17 cellular contexts compared by ENCODE assay signal in genomic region chr20:40435146-40435545, GRCh38.
DNase-seq lines count a peak whose midpoint lies in the region; ATAC-seq and TF ChIP-seq lines count a peak whose summit lies in the region.
"Had no signal": no experiment of that assay in that cellular context is flagged by ENCODE, and none has a peak within 500 bp of the region (broad histone marks: within the 10 kb centered on the region; RNA-seq: fewer than 3 reads in every experiment).

No MANE protein-coding gene starts in this region.

- intact Hi-C loops in dendritic cell treated with granulocyte-macrophage colony-stimulating factor and Interleukin-4, amounts not matched to agents 40 ng/mL and 50 ng/mL, for 4 days (cut with micrococcal nuclease) = loop anchor here (5.0 kb wide), 1 partner anchor 37 kb away; no protein-coding TSS in a partner anchor
- intact Hi-C loops in uterus (cut with DNase I; ENCODE audit: low total_unique reads) = no loop called here

- peaks cover 6% of the 10 kb centered on the region for H3K36me3 Mint-ChIP-seq in dendritic cell treated with granulocyte-macrophage colony-stimulating factor and Interleukin-4, amounts not matched to agents 40 ng/mL and 50 ng/mL, for 4 days (ENCODE audit: low read depth)
- H3K36me3 Mint-ChIP-seq: CD8-positive, alpha-beta T cell had no signal

- no peak overlapping the region for H3K4ac ChIP-seq in neuronal stem cell (ENCODE audit: low read length)
- H3K4ac ChIP-seq in trophoblast cell (ENCODE audit: low read depth, low read length) = no peak overlapping the region

- H3K27me3 Mint-ChIP-seq in dendritic cell treated with granulocyte-macrophage colony-stimulating factor and Interleukin-4, amounts not matched to agents 40 ng/mL and 50 ng/mL, for 4 days = peaks cover 5% of the 10 kb centered on the region

- H2BK120ac ChIP-seq in neuronal stem cell (ENCODE audit: low read depth, low read length) (no peak overlapping the region), trophoblast cell (ENCODE audit: insufficient read depth, low read length, poor library complexity) (peak overlapping the region; percentile 78)

- peak overlapping the region; percentile 90 for H3K27ac Mint-ChIP-seq in dendritic cell treated with granulocyte-macrophage colony-stimulating factor and Interleukin-4, amounts not matched to agents 40 ng/mL and 50 ng/mL, for 4 days
- H3K27ac Mint-ChIP-seq: B cell; CD4-positive, alpha-beta T cell; CD8-positive, alpha-beta T cell had no signal

- no peak for TF ChIP-seq CTCF in uterus (IDR thresholded peaks at IDR 0.05)

- H3K4me1 ChIP-seq in neuronal stem cell (ENCODE audit: control insufficient read depth in 2 of 2, insufficient read depth in 1 of 2, low read depth in 1 of 2, low read length in 2 of 2) = no peaks in the 10 kb centered on the region
- peaks cover 21 to 26% of the 10 kb centered on the region in 2 experiments for H3K4me1 ChIP-seq in trophoblast cell (ENCODE audit: control insufficient read depth in 1 of 2, insufficient read depth in 2 of 2, low read length in 2 of 2)
- H3K4me1 ChIP-seq in uterus = no peaks in the 10 kb centered on the region
- H3K4me1 ChIP-seq: A549, Caco-2 had no signal

- H3K14ac ChIP-seq in neuronal stem cell (ENCODE audit: low read length) = no peak overlapping the region
- H3K14ac ChIP-seq in trophoblast cell (ENCODE audit: low read length) = no peak overlapping the region

- ATAC-seq in HG03469 (IDR thresholded peaks at IDR 0.05; ENCODE audit: unreplicated experiment) = no peak
- ATAC-seq: A549; CD8-positive, alpha-beta T cell had no signal

- no peaks in the 10 kb centered on the region for H3K27me3 ChIP-seq in neuronal stem cell (ENCODE audit: control insufficient read depth in 3 of 3, insufficient read depth in 3 of 3, low read depth in 1 of 3, low read length in 3 of 3)
- no peaks in the 10 kb centered on the region for H3K27me3 ChIP-seq in trophoblast cell (ENCODE audit: insufficient read depth, low read length)
- no peaks in the 10 kb centered on the region for H3K27me3 ChIP-seq in uterus
- H3K27me3 ChIP-seq: BLaER1 treated with 17β-estradiol and CSF1 and Interleukin-3, amounts not matched to agents 10 nM and 100 nM had no signal

- H3K9me3 ChIP-seq in neuronal stem cell (replicated peaks in 1 of 2; ENCODE audit: control insufficient read depth in 2 of 2, insufficient read depth in 1 of 2, low read depth in 1 of 2, low read length in 2 of 2) (no peaks in the 10 kb centered on the region), trophoblast cell (ENCODE audit: insufficient read depth, low read depth, low read length) (peaks cover 3% of the 10 kb centered on the region), uterus (no peaks in the 10 kb centered on the region)
- H3K9me3 ChIP-seq: A549; BLaER1 treated with 17β-estradiol and CSF1 and Interleukin-3, amounts not matched to agents 10 nM and 100 nM; Caco-2 had no signal

- H3K18ac ChIP-seq in neuronal stem cell (ENCODE audit: low read length) = peak overlapping the region; percentile 37
- H3K18ac ChIP-seq in trophoblast cell (ENCODE audit: low read length) = no peak overlapping the region

- H3K27ac ChIP-seq in neuronal stem cell (replicated peaks; ENCODE audit: low read length) (no peak overlapping the region), trophoblast cell (ENCODE audit: low read depth, low read length) (no peak overlapping the region), uterus (no peak overlapping the region)
- H3K27ac ChIP-seq: 22Rv1, A549, C4-2B had no signal

- TF ChIP-seq POLR2A in uterus (IDR thresholded peaks at IDR 0.05) = no peak

- no peak overlapping the region for H2AFZ ChIP-seq in neuronal stem cell (ENCODE audit: low read length)
- no peak overlapping the region for H2AFZ ChIP-seq in trophoblast cell (ENCODE audit: insufficient read depth, low read length, poor library complexity)

- no peak overlapping the region for H3K9ac ChIP-seq in neuronal stem cell (ENCODE audit: low read depth, low read length, poor library complexity)
- H3K9ac ChIP-seq in trophoblast cell (ENCODE audit: low read length) = no peak overlapping the region

- H3K4me2 ChIP-seq in neuronal stem cell (ENCODE audit: insufficient read depth, low read length, poor library complexity, severe bottlenecking) = no peak overlapping the region
- no peak overlapping the region for H3K4me2 ChIP-seq in trophoblast cell (ENCODE audit: low read length)
- H3K4me2 ChIP-seq: A549 had no signal

- no peak overlapping the region for H2BK5ac ChIP-seq in neuronal stem cell (ENCODE audit: low read length)
- no peak overlapping the region for H2BK5ac ChIP-seq in trophoblast cell (ENCODE audit: low read depth, low read length, poor library complexity)

- H3K4me3 ChIP-seq in neuronal stem cell (ENCODE audit: low read length in 2 of 2) (no peak overlapping the region), trophoblast cell (ENCODE audit: low read depth, low read length) (no peak overlapping the region), uterus (no peak overlapping the region)
- H3K4me3 ChIP-seq: A549; BLaER1 treated with 17β-estradiol and CSF1 and Interleukin-3, amounts not matched to agents 10 nM and 100 nM had no signal

- DNase-seq in neuronal stem cell (ENCODE audit: low spot score) = no peak
- no peak for DNase-seq in trophoblast cell
- no peak for DNase-seq in uterus
- DNase-seq: AML-193; Caco-2; Calu3; CD4-positive, alpha-beta T cell; CD8-positive, alpha-beta T cell; DMS79 treated with DMSO at 0.1 percent for 48 hours; GF-D8 had no signal

- no peaks in the 10 kb centered on the region for H3K79me1 ChIP-seq in neuronal stem cell (ENCODE audit: low read depth, low read length)
- H3K79me1 ChIP-seq in trophoblast cell (ENCODE audit: low read length) = peaks cover 25% of the 10 kb centered on the region

- no peaks in the 10 kb centered on the region for H3K9me3 Mint-ChIP-seq in dendritic cell treated with granulocyte-macrophage colony-stimulating factor and Interleukin-4, amounts not matched to agents 40 ng/mL and 50 ng/mL, for 4 days
- H3K9me3 Mint-ChIP-seq: CD4-positive, alpha-beta T cell; CD8-positive, alpha-beta T cell had no signal

- WGBS in neuronal stem cell (ENCODE audit: extremely low coverage in 2 of 2, insufficient read length in 2 of 2, insufficient replicate concordance in 1 of 2), 2 donors = no CpG with 5 or more reads among the region's 3 CpGs
- WGBS in trophoblast cell (ENCODE audit: extremely low coverage, insufficient coverage, insufficient read length) = no CpG with 5 or more reads among the region's 3 CpGs

- no peak overlapping the region for H2BK15ac ChIP-seq in neuronal stem cell (ENCODE audit: low read length)

- no peak overlapping the region for H3K4me3 Mint-ChIP-seq in dendritic cell treated with granulocyte-macrophage colony-stimulating factor and Interleukin-4, amounts not matched to agents 40 ng/mL and 50 ng/mL, for 4 days
- H3K4me3 Mint-ChIP-seq: B cell; CD4-positive, alpha-beta T cell; CD8-positive, alpha-beta T cell had no signal

- peaks cover 88% of the 10 kb centered on the region for H3K4me1 Mint-ChIP-seq in dendritic cell treated with granulocyte-macrophage colony-stimulating factor and Interleukin-4, amounts not matched to agents 40 ng/mL and 50 ng/mL, for 4 days (ENCODE audit: low read depth)
- H3K4me1 Mint-ChIP-seq: B cell had no signal

- H4K12ac ChIP-seq in trophoblast cell (ENCODE audit: low read depth, low read length) = no peak overlapping the region

- no peak overlapping the region for H3K23ac ChIP-seq in neuronal stem cell (ENCODE audit: low read depth, low read length, poor library complexity)
- no peak overlapping the region for H3K23ac ChIP-seq in trophoblast cell (ENCODE audit: low read length)

- H2BK12ac ChIP-seq in neuronal stem cell (ENCODE audit: low read length) = no peak overlapping the region
- H2BK12ac ChIP-seq in trophoblast cell (ENCODE audit: low read length) = peak overlapping the region; percentile 21

- H4K8ac ChIP-seq in neuronal stem cell (ENCODE audit: low read depth, low read length) (no peak overlapping the region), trophoblast cell (ENCODE audit: low read depth, low read length) (no peak overlapping the region)

- H4K91ac ChIP-seq in neuronal stem cell (ENCODE audit: low read depth, low read length, poor library complexity) = no peak overlapping the region
- peak overlapping the region; percentile 15 for H4K91ac ChIP-seq in trophoblast cell (ENCODE audit: low read depth, low read length)

- H3K79me2 ChIP-seq in trophoblast cell (ENCODE audit: control insufficient read depth, insufficient read depth, low read length, poor library complexity) = no peaks in the 10 kb centered on the region

- H2AK5ac ChIP-seq in neuronal stem cell (ENCODE audit: low read depth, low read length) (no peak overlapping the region), trophoblast cell (ENCODE audit: low read length) (peak overlapping the region; percentile 42)

- H3K36me3 ChIP-seq in neuronal stem cell (replicated peaks in 1 of 2; ENCODE audit: control insufficient read depth in 2 of 2, insufficient read depth in 2 of 2, low read length in 2 of 2) (no peaks in the 10 kb centered on the region), trophoblast cell (ENCODE audit: control insufficient read depth in 1 of 2, insufficient read depth in 2 of 2, low read length in 2 of 2) (no peaks in the 10 kb centered on the region), uterus (no peaks in the 10 kb centered on the region)
- H3K36me3 ChIP-seq: BLaER1 treated with 17β-estradiol and CSF1 and Interleukin-3, amounts not matched to agents 10 nM and 100 nM had no signal
